ENCODE assay signal across 18 cellular contexts in the genomic region with DNA sequence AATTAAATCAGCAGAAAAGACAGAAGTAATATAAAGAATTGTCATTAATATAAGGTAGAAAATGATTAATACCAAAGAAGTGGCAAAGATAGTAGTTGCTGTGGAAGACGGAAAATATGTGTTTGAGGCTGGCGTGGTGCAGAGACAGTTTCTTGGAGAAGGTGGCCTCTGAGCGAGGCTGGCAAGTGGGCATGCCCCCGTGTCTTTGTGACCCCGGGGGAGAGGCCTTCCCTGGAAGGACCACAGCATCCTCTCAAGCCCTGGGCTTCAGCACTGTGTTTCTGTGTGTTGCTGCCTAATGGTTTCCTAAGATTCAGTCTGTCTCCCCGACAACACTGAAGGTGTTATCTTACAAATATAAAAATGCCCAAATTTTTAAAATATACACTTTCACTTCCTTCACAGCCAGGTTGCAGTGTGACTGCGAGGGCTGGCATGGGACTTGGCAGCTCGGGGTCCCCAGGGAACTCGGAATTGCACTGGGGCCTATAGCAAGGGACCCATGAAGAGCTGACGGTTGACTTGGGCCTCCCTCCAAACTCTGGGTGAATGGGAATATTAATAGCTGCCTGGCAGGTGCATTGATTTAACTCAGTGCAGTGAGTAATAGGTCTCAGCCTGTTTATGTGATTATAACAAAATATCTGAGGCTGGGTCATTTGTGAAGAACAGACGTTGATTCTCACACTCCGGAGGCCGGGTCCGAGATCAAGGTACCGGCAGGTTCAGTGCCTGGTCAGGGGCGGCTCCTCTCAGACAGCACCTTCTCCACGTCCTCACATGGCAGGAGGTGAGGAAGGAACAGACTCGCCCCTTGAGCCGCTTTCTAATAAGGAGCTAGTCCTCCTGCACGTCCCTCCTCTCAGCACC.
"Had no signal": no experiment of that assay in that cellular context is flagged by ENCODE, and none has a peak within 500 bp of the region (broad histone marks: within the 10 kb centered on the region; RNA-seq: fewer than 3 reads in every experiment).

No MANE protein-coding gene starts in this region.

- DNase-seq: activated CD4-positive, CD25-positive, alpha-beta regulatory T cell treated with anti-CD3 and anti-CD28 coated beads, Interleukin-2, amount 50 U/mL, for 72 hours; activated naive CD4-positive, alpha-beta T cell treated with Interleukin-2 at 50 U/mL for 16 hours; activated T-cell treated with anti-CD3 and anti-CD28 coated beads for 4 hours; anterior cingulate cortex; cerebellar nuclear complex; effector memory CD8-positive, alpha-beta T cell; foreskin melanocyte; retina; stimulated activated naive CD8-positive, alpha-beta T cell treated with anti-CD3 and anti-CD28 coated beads, Interleukin-15, Interleukin-2, amounts not matched to agents 100 U/mL and 50 U/mL, for 24 hours; T-helper 1 cell; T1000 had no signal

- H3K4me1 ChIP-seq: parathyroid adenoma, suprapubic skin had no signal

- H3K9me3 ChIP-seq: suprapubic skin had no signal

- H3K27ac ChIP-seq: epithelial cell of prostate, parathyroid adenoma, skin epidermis, suprapubic skin had no signal

- ATAC-seq: effector memory CD8-positive, alpha-beta T cell; stimulated activated naive CD8-positive, alpha-beta T cell treated with anti-CD3 and anti-CD28 coated beads, Interleukin-15, Interleukin-2, amounts not matched to agents 100 U/mL and 50 U/mL, for 24 hours had no signal

- H3K79me2 ChIP-seq: parathyroid adenoma had no signal

- H3K9ac ChIP-seq: parathyroid adenoma had no signal

- H3K27ac Mint-ChIP-seq: dendritic cell treated with granulocyte-macrophage colony-stimulating factor and Interleukin-4, amounts not matched to agents 40 ng/mL and 50 ng/mL, for 4 days; effector memory CD8-positive, alpha-beta T cell had no signal

- H3K9me3 Mint-ChIP-seq: dendritic cell treated with granulocyte-macrophage colony-stimulating factor and Interleukin-4, amounts not matched to agents 40 ng/mL and 50 ng/mL, for 4 days; effector memory CD8-positive, alpha-beta T cell; neural crest cell had no signal

- H3K36me3 ChIP-seq: suprapubic skin had no signal

- H2AFZ ChIP-seq: parathyroid adenoma had no signal

- H3K4me3 Mint-ChIP-seq: dendritic cell treated with granulocyte-macrophage colony-stimulating factor and Interleukin-4, amounts not matched to agents 40 ng/mL and 50 ng/mL, for 4 days; effector memory CD8-positive, alpha-beta T cell; neural crest cell had no signal

- H3K27me3 ChIP-seq: suprapubic skin had no signal

- H3K4me3 ChIP-seq: lung, skin epidermis, suprapubic skin had no signal
